ENCODE assay signal across 8 cellular contexts in genomic region chr4:83664741-83665140, GRCh38.
"Had no signal": no experiment of that assay in that cellular context is flagged by ENCODE, and none has a peak within 500 bp of the region (broad histone marks: within the 10 kb centered on the region; RNA-seq: fewer than 3 reads in every experiment).

No MANE protein-coding gene starts in this region.

- H3K27ac ChIP-seq: HL-60 had no signal

- DNase-seq: GOT3, H9, HCEC 1CT, KG1 had no signal

- ATAC-seq: HepG2 had no signal

- H3K36me3 Mint-ChIP-seq: IgD-negative memory B cell had no signal

- FAIRE-seq: H54, HepG2 had no signal

- H3K4me3 Mint-ChIP-seq: H9, IgD-negative memory B cell had no signal

- H3K27ac Mint-ChIP-seq: H9, IgD-negative memory B cell had no signal
